ENCODE assay signal across 12 cellular contexts in the genomic region with DNA sequence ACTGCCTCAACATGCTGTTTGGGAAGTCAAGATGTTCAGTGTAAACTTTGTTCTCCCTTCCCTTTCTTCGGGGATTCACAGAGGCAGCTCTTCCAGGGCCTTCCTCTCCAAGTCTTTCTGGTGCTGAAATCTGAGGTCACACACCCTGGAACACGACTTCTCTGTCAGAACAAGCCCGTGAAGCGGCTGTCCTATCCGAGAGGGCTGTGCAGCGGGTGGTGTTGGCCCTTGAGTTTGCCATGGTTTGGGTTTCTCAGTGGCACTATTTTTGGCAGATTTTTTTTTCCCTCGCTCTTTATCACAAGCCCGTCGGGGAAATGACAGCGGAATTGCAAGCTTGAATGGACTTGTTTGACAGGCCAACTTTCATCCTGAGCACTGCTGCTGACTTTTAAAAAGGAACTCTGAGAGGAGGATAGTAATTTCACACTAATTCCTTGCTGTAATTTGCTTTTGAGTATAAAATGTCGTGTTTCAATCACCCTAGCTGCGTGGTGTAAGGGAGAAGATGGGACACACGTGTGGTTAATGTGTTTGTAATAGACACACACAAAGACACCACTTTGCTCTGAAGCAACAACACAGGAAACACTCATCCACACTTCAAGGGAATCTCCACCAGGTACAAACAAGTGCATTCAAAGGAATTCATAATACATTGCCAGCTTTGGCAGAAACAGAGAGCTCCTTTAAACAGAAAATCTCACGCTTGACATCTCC.
A peak's percentile ranks its signal among the peaks of the same experiment; 100 is the strongest.
DNase-seq lines count a peak whose midpoint lies in the region; ATAC-seq and TF ChIP-seq lines count a peak whose summit lies in the region.
"Had no signal": no experiment of that assay in that cellular context is flagged by ENCODE, and none has a peak within 500 bp of the region (broad histone marks: within the 10 kb centered on the region; RNA-seq: fewer than 3 reads in every experiment).

No MANE protein-coding gene starts in this region.

- no peaks in the 10 kb centered on the region for H3K9me3 ChIP-seq in right cardiac atrium (ENCODE audit: control insufficient read depth, low read length)
- H3K9me3 ChIP-seq in psoas muscle: no peaks in the 10 kb centered on the region
- H3K9me3 ChIP-seq: pancreas had no signal

- H3K36me3 ChIP-seq in psoas muscle (ENCODE audit: insufficient read depth in 1 of 2, low read depth in 1 of 2): no peaks in the 10 kb centered on the region
- H3K36me3 ChIP-seq: pancreas had no signal

- WGBS in right cardiac atrium: 24% methylated on average over 14 of the region's 14 CpGs
- WGBS in psoas muscle, 3 donors: 21 to 27% (median 22%) methylated on average over 14 of the region's 14 CpGs

- H3K4me3 ChIP-seq in right cardiac atrium (ENCODE audit: low read length) (no peak overlapping the region), psoas muscle (peak overlapping the region; percentile 23)
- H3K4me3 ChIP-seq: pancreas had no signal

- intact Hi-C loops in Right ventricle myocardium inferior (cut with DNase I) (loop anchor here (2.0 to 5.0 kb wide), 3 partner anchors 186 to 538 kb away; no protein-coding TSS in a partner anchor), cardiac septum (cut with DNase I) (no loop called here), right cardiac atrium (cut with DNase I) (loop anchor here in 2 of 4 donors (5.0 to 10.0 kb wide), 5 partner anchors 46 to 456 kb away; no protein-coding TSS in a partner anchor), psoas muscle (cut with DNase I) (loop anchor here in 1 of 2 donors (5.0 kb wide), 1 partner anchor 538 kb away; no protein-coding TSS in a partner anchor)

- peaks cover 36% of the 10 kb centered on the region for H3K4me1 ChIP-seq in right cardiac atrium (ENCODE audit: control insufficient read depth, insufficient read depth, low read length)
- peaks cover 94% of the 10 kb centered on the region for H3K4me1 ChIP-seq in psoas muscle

- peak overlapping the region; percentile 97 for H3K27ac ChIP-seq in right cardiac atrium (ENCODE audit: low read length)
- peak overlapping the region; percentile 98 for H3K27ac ChIP-seq in psoas muscle
- H3K27ac ChIP-seq: pancreas had no signal

- no peaks in the 10 kb centered on the region for H3K27me3 ChIP-seq in right cardiac atrium (ENCODE audit: control insufficient read depth, insufficient read depth)
- no peaks in the 10 kb centered on the region for H3K27me3 ChIP-seq in psoas muscle (ENCODE audit: insufficient read depth in 3 of 3, low read length in 2 of 3)
- H3K27me3 ChIP-seq: pancreas had no signal

- DNase-seq in Right ventricle myocardium inferior (ENCODE audit: missing footprints) (peak; percentile 81), cardiac septum (ENCODE audit: low spot score) (no peak), right cardiac atrium (peak; percentile 69 to 84 (median 82)), psoas muscle (peak; percentile 50 to 85), NCI-H2107 treated with DMSO at 0.1 percent for 48 hours (lab: John Stamatoyannopoulos, UW; ENCODE audit: unreplicated experiment) (no peak), SHP77 treated with DMSO at 0.1 percent for 48 hours (lab: John Stamatoyannopoulos, UW) (no peak), mucosa of gallbladder (ENCODE audit: low spot score) (no peak)
- no peak for DNase-seq in activated naive CD4-positive, alpha-beta T cell (lab: John Stamatoyannopoulos, UW)
- DNase-seq: ACHN; activated CD8-positive, alpha-beta T cell treated with anti-CD3 and anti-CD28 coated beads, Interleukin-2, amount 10 ng/mL, durations not matched to agents 7 days and 5 days; DND-41 had no signal

- peak; percentile 53 for ATAC-seq in Right ventricle myocardium inferior
- peak; percentile 52 to 53 for ATAC-seq in right cardiac atrium
- peak; percentile 28 to 70 (median 60) for ATAC-seq in psoas muscle
- ATAC-seq: activated CD8-positive, alpha-beta T cell treated with anti-CD3 and anti-CD28 coated beads, Interleukin-2, amount 10 ng/mL, durations not matched to agents 7 days and 5 days had no signal

- TF ChIP-seq CTCF in psoas muscle (IDR thresholded peaks at IDR 0.05): no peak

Comparison
In these comparisons a context has a peak if more than half of its experiments do, and no peak if none do; other contexts are left out.
1. DNase-seq: peak in Right ventricle myocardium inferior (single experiment), right cardiac atrium (3 of 3) and psoas muscle (2 of 2); none in cardiac septum (single experiment), NCI-H2107 treated with DMSO at 0.1 percent for 48 hours (single experiment), SHP77 treated with DMSO at 0.1 percent for 48 hours (single experiment), activated naive CD4-positive, alpha-beta T cell (0 of 4) and mucosa of gallbladder (single experiment).
2. Peak in every context shown above with its lines, with median percentiles within 50 percentile points of each other: ATAC-seq.